Comparison of ENCODE assay signal across 28 cellular contexts in genomic region chr3:185129051-185129450, GRCh38.
"Had no signal": no experiment of that assay in that cellular context is flagged by ENCODE, and none has a peak within 500 bp of the region (broad histone marks: within the 10 kb centered on the region; RNA-seq: fewer than 3 reads in every experiment).

No MANE protein-coding gene starts in this region.

- ATAC-seq: stimulated activated effector memory CD8-positive, alpha-beta T cell treated with anti-CD3 and anti-CD28 coated beads, Interleukin-12 subunit alpha, Interleukin-12 subunit beta, amount 100 ng/mL, for 72 hours; stimulated activated memory B cell treated with anti-CD40 and anti-IgM and Interleukin-4, amounts not matched to agents 10 μg/mL and 1 μg/mL and 100 μg/mL, for 72 hours; stimulated activated naive B cell treated with anti-CD40 and anti-IgM and Interleukin-4, amounts not matched to agents 10 μg/mL and 1 μg/mL and 100 μg/mL, for 72 hours; stimulated activated naive CD8-positive, alpha-beta T cell treated with anti-CD3 and anti-CD28 coated beads, Interleukin-15, amount 100 ng/mL, for 72 hours; upper lobe of right lung had no signal

- FAIRE-seq: urothelium cell line had no signal

- H3K4me1 Mint-ChIP-seq: stimulated activated effector memory CD8-positive, alpha-beta T cell treated with anti-CD3 and anti-CD28 coated beads, Interleukin-12 subunit alpha, Interleukin-12 subunit beta, amount 100 ng/mL, for 72 hours; stimulated activated memory B cell treated with anti-CD40 and anti-IgM and Interleukin-4, amounts not matched to agents 10 μg/mL and 1 μg/mL and 100 μg/mL, for 72 hours; stimulated activated naive B cell treated with anti-CD40 and anti-IgM and Interleukin-4, amounts not matched to agents 10 μg/mL and 1 μg/mL and 100 μg/mL, for 72 hours; stimulated activated naive CD8-positive, alpha-beta T cell treated with anti-CD3 and anti-CD28 coated beads, Interleukin-15, amount 100 ng/mL, for 72 hours had no signal

- H3K4me3 ChIP-seq: stomach, suprapubic skin, testis, thoracic aorta, thyroid gland, tibial artery, tibial nerve, transverse colon, upper lobe of left lung, upper lobe of right lung, uterus, vagina had no signal

- H3K36me3 ChIP-seq: stomach, suprapubic skin, thoracic aorta, thyroid gland, tibial artery, tibial nerve, transverse colon, upper lobe of left lung, upper lobe of right lung, uterus, vagina had no signal

- H3K27me3 ChIP-seq: stomach, suprapubic skin, testis, thyroid gland, tibial artery, tibial nerve, transverse colon, upper lobe of left lung, upper lobe of right lung, uterus, vagina had no signal

- H3K27ac Mint-ChIP-seq: stimulated activated effector memory CD8-positive, alpha-beta T cell treated with anti-CD3 and anti-CD28 coated beads, Interleukin-12 subunit alpha, Interleukin-12 subunit beta, amount 100 ng/mL, for 72 hours; stimulated activated memory B cell treated with anti-CD40 and anti-IgM and Interleukin-4, amounts not matched to agents 10 μg/mL and 1 μg/mL and 100 μg/mL, for 72 hours; stimulated activated naive B cell treated with anti-CD40 and anti-IgM and Interleukin-4, amounts not matched to agents 10 μg/mL and 1 μg/mL and 100 μg/mL, for 72 hours; stimulated activated naive CD8-positive, alpha-beta T cell treated with anti-CD3 and anti-CD28 coated beads, Interleukin-15, amount 100 ng/mL, for 72 hours; stimulated activated naive CD8-positive, alpha-beta T cell treated with anti-CD3 and anti-CD28 coated beads, Interleukin-15, Interleukin-2, amounts not matched to agents 100 ng/mL and 50 ng/mL, for 24 hours; type B pancreatic cell had no signal

- H3K9me3 Mint-ChIP-seq: stimulated activated effector memory CD8-positive, alpha-beta T cell treated with anti-CD3 and anti-CD28 coated beads, Interleukin-12 subunit alpha, Interleukin-12 subunit beta, amount 100 ng/mL, for 72 hours; stimulated activated memory B cell treated with anti-CD40 and anti-IgM and Interleukin-4, amounts not matched to agents 10 μg/mL and 1 μg/mL and 100 μg/mL, for 72 hours; stimulated activated naive B cell treated with anti-CD40 and anti-IgM and Interleukin-4, amounts not matched to agents 10 μg/mL and 1 μg/mL and 100 μg/mL, for 72 hours; stimulated activated naive CD8-positive, alpha-beta T cell treated with anti-CD3 and anti-CD28 coated beads, Interleukin-15, amount 100 ng/mL, for 72 hours; stimulated activated naive CD8-positive, alpha-beta T cell treated with anti-CD3 and anti-CD28 coated beads, Interleukin-15, Interleukin-2, amounts not matched to agents 100 ng/mL and 50 ng/mL, for 24 hours; type B pancreatic cell had no signal

- H3K9me3 ChIP-seq: stomach, suprapubic skin, testis, thoracic aorta, thyroid gland, tibial artery, tibial nerve, transverse colon, upper lobe of left lung, upper lobe of right lung, uterus, vagina had no signal

- H3K36me3 Mint-ChIP-seq: stimulated activated effector memory CD8-positive, alpha-beta T cell treated with anti-CD3 and anti-CD28 coated beads, Interleukin-12 subunit alpha, Interleukin-12 subunit beta, amount 100 ng/mL, for 72 hours; stimulated activated memory B cell treated with anti-CD40 and anti-IgM and Interleukin-4, amounts not matched to agents 10 μg/mL and 1 μg/mL and 100 μg/mL, for 72 hours; stimulated activated naive B cell treated with anti-CD40 and anti-IgM and Interleukin-4, amounts not matched to agents 10 μg/mL and 1 μg/mL and 100 μg/mL, for 72 hours; type B pancreatic cell had no signal

- DNase-seq: stimulated activated CD4-positive, alpha-beta T cell treated with anti-CD3 and anti-CD28 coated beads, Interleukin-2, amount 100 ng/mL, for 48 hours; stimulated activated CD4-positive, alpha-beta T cell treated with anti-CD3 and anti-CD28 coated beads, Interleukin-4, amount 100 ng/mL, for 1 hour; stimulated activated CD4-positive, alpha-beta T cell treated with anti-CD3 and anti-CD28 coated beads, Interleukin-4, amount 100 ng/mL, for 24 hours; stimulated activated CD4-positive, alpha-beta T cell treated with anti-CD3 and anti-CD28 coated beads, Interleukin-4, amount 100 ng/mL, for 4 hours; stimulated activated CD8-positive, alpha-beta memory T cell treated with anti-CD3 and anti-CD28 coated beads, Interleukin-4, amount 100 ng/mL, for 48 hours; stimulated activated naive B cell treated with anti-CD40 and anti-IgM and Interleukin-4, amounts not matched to agents 10 μg/mL and 1 μg/mL and 100 μg/mL, for 72 hours; stimulated activated naive CD4-positive, alpha-beta T cell; stimulated activated naive CD4-positive, alpha-beta T cell treated with Interleukin-2 at 50 U/mL for 16 hours; stimulated activated naive CD8-positive, alpha-beta T cell treated with anti-CD3 and anti-CD28 coated beads, Interleukin-15, amount 100 ng/mL, for 72 hours; stomach; substantia nigra; testis; thyroid gland; tibial artery; transverse colon; trophoblast cell; upper lobe of left lung; upper lobe of right lung; uterus had no signal

- H3K27ac ChIP-seq: stomach, suprapubic skin, testis, thoracic aorta, thyroid gland, tibial artery, tibial nerve, transverse colon, upper lobe of left lung, upper lobe of right lung, uterus, vagina had no signal

- H3K4me1 ChIP-seq: suprapubic skin, testis, thyroid gland, upper lobe of left lung, upper lobe of right lung, uterus, vagina had no signal

- H3K4me3 Mint-ChIP-seq: stimulated activated effector memory CD8-positive, alpha-beta T cell treated with anti-CD3 and anti-CD28 coated beads, Interleukin-12 subunit alpha, Interleukin-12 subunit beta, amount 100 ng/mL, for 72 hours; stimulated activated memory B cell treated with anti-CD40 and anti-IgM and Interleukin-4, amounts not matched to agents 10 μg/mL and 1 μg/mL and 100 μg/mL, for 72 hours; stimulated activated naive B cell treated with anti-CD40 and anti-IgM and Interleukin-4, amounts not matched to agents 10 μg/mL and 1 μg/mL and 100 μg/mL, for 72 hours; stimulated activated naive CD8-positive, alpha-beta T cell treated with anti-CD3 and anti-CD28 coated beads, Interleukin-15, amount 100 ng/mL, for 72 hours; stimulated activated naive CD8-positive, alpha-beta T cell treated with anti-CD3 and anti-CD28 coated beads, Interleukin-15, Interleukin-2, amounts not matched to agents 100 ng/mL and 50 ng/mL, for 24 hours; type B pancreatic cell had no signal

- H3K27me3 Mint-ChIP-seq: type B pancreatic cell had no signal
